Comparison of ENCODE assay signal across 1 cellular context in the genomic region with DNA sequence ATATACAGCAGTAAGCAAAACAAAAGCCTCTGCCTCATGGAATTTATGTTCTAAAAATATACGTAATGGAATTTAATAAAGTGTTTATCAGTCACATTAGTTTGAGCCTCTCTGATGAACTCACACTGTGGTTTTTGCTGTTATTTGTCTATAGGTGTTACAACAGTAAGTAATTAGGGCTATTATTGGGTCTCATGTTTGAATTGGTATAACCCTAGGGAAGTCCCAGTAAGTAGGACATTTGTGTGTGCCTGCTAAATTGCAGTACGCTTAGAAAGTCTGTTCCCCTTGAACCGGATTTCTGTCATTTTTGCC.
TF ChIP-seq lines count a peak whose summit lies in the region.

No MANE protein-coding gene starts in this region.

TF ChIP-seq in K562, 482 proteins besides CTCF, POLR2A, EP300 and RAD21 (continued from another document):
- TF ChIP-seq MED1 (CRISPR knock-in tag; IDR thresholded peaks at IDR 0.05; ENCODE audit: borderline replicate concordance): no peak
- no peak for TF ChIP-seq ZNF449 (CRISPR knock-in tag; IDR thresholded peaks at IDR 0.05)
- TF ChIP-seq ZC3H4 (CRISPR knock-in tag; IDR thresholded peaks at IDR 0.05; ENCODE audit: borderline replicate concordance): no peak
- TF ChIP-seq CAMTA2 (CRISPR knock-in tag; conservative IDR thresholded peaks at IDR 0.05): no peak
- no peak for TF ChIP-seq ZNF668 (CRISPR knock-in tag; IDR thresholded peaks at IDR 0.05)
